Comparison of ENCODE assay signal across 1 cellular context in the genomic region with DNA sequence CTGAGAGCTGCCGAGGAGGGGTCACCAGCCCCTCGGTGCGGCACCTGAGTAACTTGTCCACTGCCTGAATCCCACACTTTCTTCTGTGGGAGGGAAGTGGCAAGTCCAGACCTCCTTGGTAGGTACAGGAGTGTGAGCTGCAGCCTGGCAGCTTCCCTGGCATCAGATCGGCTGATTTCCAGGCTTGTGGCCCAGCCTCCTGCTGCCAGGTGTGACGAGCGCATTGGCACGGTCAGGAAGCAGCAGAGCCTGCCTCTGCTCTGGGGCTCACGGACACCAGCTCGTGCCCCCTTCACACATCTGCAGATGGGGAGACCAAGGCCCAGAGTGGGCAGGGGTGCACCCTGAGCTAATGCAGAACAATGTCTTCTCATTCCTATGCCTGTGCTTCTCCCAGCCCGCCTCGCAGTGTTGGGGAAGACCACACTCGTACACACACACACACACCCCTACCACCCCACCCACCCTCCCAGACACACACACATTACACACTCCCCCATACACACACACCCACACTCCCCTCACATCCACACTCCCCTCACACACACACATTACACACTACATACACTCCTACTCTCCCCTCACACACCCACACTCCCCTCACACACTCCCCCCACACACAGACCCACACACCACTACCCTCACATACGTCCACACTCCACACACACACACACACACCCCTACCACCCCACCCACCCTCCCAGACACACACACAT.
TF ChIP-seq lines count a peak whose summit lies in the region.

No MANE protein-coding gene starts in this region.

TF ChIP-seq in IMR-90, 13 proteins besides CTCF, POLR2A, EP300 and RAD21 (continued from another document):
- TF ChIP-seq, protein P1, sequence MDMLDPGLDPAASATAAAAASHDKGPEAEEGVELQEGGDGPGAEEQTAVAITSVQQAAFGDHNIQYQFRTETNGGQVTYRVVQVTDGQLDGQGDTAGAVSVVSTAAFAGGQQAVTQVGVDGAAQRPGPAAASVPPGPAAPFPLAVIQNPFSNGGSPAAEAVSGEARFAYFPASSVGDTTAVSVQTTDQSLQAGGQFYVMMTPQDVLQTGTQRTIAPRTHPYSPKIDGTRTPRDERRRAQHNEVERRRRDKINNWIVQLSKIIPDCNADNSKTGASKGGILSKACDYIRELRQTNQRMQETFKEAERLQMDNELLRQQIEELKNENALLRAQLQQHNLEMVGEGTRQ (IDR thresholded peaks at IDR 0.05; ENCODE audit: low read depth, low read length): no peak
